Comparison of ENCODE assay signal across 8 cellular contexts in genomic region chr10:17805921-17806577, GRCh38. TPM values are rescaled to one million over a fixed set of nuclear protein-coding genes. Genes with fewer than 3 reads are reported as not detected.
DNase-seq lines count a peak whose midpoint lies in the region; ATAC-seq, FAIRE-seq and TF ChIP-seq lines count a peak whose summit lies in the region.

No MANE protein-coding gene starts in this region.

- TF ChIP-seq CTCF in K562 (IDR thresholded peaks at IDR 0.05 in 2 of 3, conservative IDR thresholded peaks at IDR 0.05 in 1 of 3; ENCODE audit: insufficient read depth in 2 of 3, low read depth in 1 of 3, low read length in 3 of 3), result peak; percentile 37 to 50 (median 45); a peak in 4 of 6 replicates
- TF ChIP-seq CTCF in tibial artery (IDR thresholded peaks at IDR 0.05), result no peak

- H4K20me1 ChIP-seq in K562 (replicated peaks; ENCODE audit: control insufficient read depth, insufficient read depth, low read length), result no peaks in the 10 kb centered on the region

- no peak overlapping the region for H3K4me3 Mint-ChIP-seq in activated naive CD4-positive, alpha-beta T cell treated with anti-CD3 and anti-CD28 coated beads for 36 hours
- H3K4me3 Mint-ChIP-seq in activated naive CD4-positive, alpha-beta T cell treated with anti-CD3 and anti-CD28 coated beads, Interleukin-2, amount 10 ng/mL, durations not matched to agents 7 days and 5 days, result no peak overlapping the region
- no peak overlapping the region for H3K4me3 Mint-ChIP-seq in stimulated activated effector memory CD8-positive, alpha-beta T cell treated with anti-CD3 and anti-CD28 coated beads, Interleukin-12 subunit alpha, Interleukin-12 subunit beta, amount 100 ng/mL, for 72 hours

- H3K36me3 Mint-ChIP-seq in activated naive CD4-positive, alpha-beta T cell treated with anti-CD3 and anti-CD28 coated beads for 36 hours (ENCODE audit: low read depth), result no peaks in the 10 kb centered on the region
- H3K36me3 Mint-ChIP-seq in activated naive CD4-positive, alpha-beta T cell treated with anti-CD3 and anti-CD28 coated beads, Interleukin-2, amount 10 ng/mL, durations not matched to agents 7 days and 5 days, result no peaks in the 10 kb centered on the region
- H3K36me3 Mint-ChIP-seq in stimulated activated effector memory CD8-positive, alpha-beta T cell treated with anti-CD3 and anti-CD28 coated beads, Interleukin-12 subunit alpha, Interleukin-12 subunit beta, amount 100 ng/mL, for 72 hours, result no peaks in the 10 kb centered on the region

- no peak overlapping the region for H3K9ac ChIP-seq in K562 (ENCODE audit: insufficient read depth in 1 of 2, low read depth in 2 of 2, low read length in 2 of 2)

- no peak overlapping the region for H3K27ac ChIP-seq in K562 (ENCODE audit: extremely low read depth, low read depth, low read length)
- no peak overlapping the region for H3K27ac ChIP-seq in tibial artery

- no peaks in the 10 kb centered on the region for H3K9me3 ChIP-seq in K562 (replicated peaks; ENCODE audit: control insufficient read depth, insufficient read depth, low read depth, low read length)
- no peaks in the 10 kb centered on the region for H3K9me3 ChIP-seq in tibial artery

- H3K4me2 ChIP-seq in K562 (ENCODE audit: insufficient read depth, low read length), result no peak overlapping the region

- H3K4me1 ChIP-seq in K562 (replicated peaks in 1 of 2; ENCODE audit: control insufficient read depth in 2 of 2, insufficient read depth in 2 of 2, low read length in 2 of 2) (no peaks in the 10 kb centered on the region; a peak in 2 of 5 replicates), tibial artery (no peaks in the 10 kb centered on the region)

- WGBS in K562 (ENCODE audit: insufficient coverage, low coverage, missing lambda C conversion rate), result 8% methylated on average over 7 of the region's 7 CpGs

- in situ Hi-C loops in K562 (cut with MboI), result no loop called here

- H3K27me3 ChIP-seq in K562 (ENCODE audit: control insufficient read depth in 2 of 2, insufficient read depth in 2 of 2, low read length in 2 of 2) (peaks cover 11 to 38% of the 10 kb centered on the region in 2 experiments; a peak in 4 of 5 replicates), tibial artery (no peaks in the 10 kb centered on the region)

- H3K27ac Mint-ChIP-seq in activated naive CD4-positive, alpha-beta T cell treated with anti-CD3 and anti-CD28 coated beads for 36 hours, result no peak overlapping the region
- no peak overlapping the region for H3K27ac Mint-ChIP-seq in activated naive CD4-positive, alpha-beta T cell treated with anti-CD3 and anti-CD28 coated beads, Interleukin-2, amount 10 ng/mL, durations not matched to agents 7 days and 5 days
- no peak overlapping the region for H3K27ac Mint-ChIP-seq in stimulated activated effector memory CD8-positive, alpha-beta T cell treated with anti-CD3 and anti-CD28 coated beads, Interleukin-12 subunit alpha, Interleukin-12 subunit beta, amount 100 ng/mL, for 72 hours

- H3K27me3 Mint-ChIP-seq in activated naive CD4-positive, alpha-beta T cell treated with anti-CD3 and anti-CD28 coated beads for 36 hours (ENCODE audit: low read depth), result peaks cover 11% of the 10 kb centered on the region
- peaks cover 23% of the 10 kb centered on the region for H3K27me3 Mint-ChIP-seq in activated naive CD4-positive, alpha-beta T cell treated with anti-CD3 and anti-CD28 coated beads, Interleukin-2, amount 10 ng/mL, durations not matched to agents 7 days and 5 days

- no peak overlapping the region for H2AFZ ChIP-seq in K562 (ENCODE audit: low read depth, low read length)

- TF ChIP-seq EP300 in K562 (IDR thresholded peaks at IDR 0.05; ENCODE audit: low read length), result no peak

- no peak for TF ChIP-seq POLR2A in K562 (conservative IDR thresholded peaks at IDR 0.05)
- TF ChIP-seq POLR2A in GM12891 (IDR thresholded peaks at IDR 0.05; ENCODE audit: low read depth, low read length), result no peak

- CTCF ChIA-PET in activated naive CD4-positive, alpha-beta T cell treated with anti-CD3 and anti-CD28 coated beads for 36 hours (lab: Charles Lee), result no interaction called here
- CTCF ChIA-PET in activated naive CD4-positive, alpha-beta T cell treated with anti-CD3 and anti-CD28 coated beads, Interleukin-2, amount 10 ng/mL, durations not matched to agents 7 days and 5 days (lab: Charles Lee), result no interaction called here
- CTCF ChIA-PET in K562 (lab: Yijun Ruan, JAX; ENCODE audit: low intra/inter-chr PET ratio), result no interaction called here

- TF ChIP-seq RAD21 in K562 (CRISPR knock-in tag; conservative IDR thresholded peaks at IDR 0.05 in 1 of 2, IDR thresholded peaks at IDR 0.05 in 1 of 2), result peak in 1 of 2 experiments; percentile 35; a peak in 2 of 4 replicates

- ATAC-seq in HG02973 (IDR thresholded peaks at IDR 0.05; ENCODE audit: unreplicated experiment) (peak; percentile 58), K562 (peak; percentile 81)
- peak; percentile 78 for ATAC-seq in stimulated activated effector memory CD8-positive, alpha-beta T cell treated with anti-CD3 and anti-CD28 coated beads, Interleukin-12 subunit alpha, Interleukin-12 subunit beta, amount 100 ng/mL, for 72 hours

- H3K79me2 ChIP-seq in K562 (ENCODE audit: control insufficient read depth, insufficient read depth, low read length), result no peaks in the 10 kb centered on the region

- intact Hi-C loops in activated naive CD4-positive, alpha-beta T cell treated with anti-CD3 and anti-CD28 coated beads for 36 hours (cut with micrococcal nuclease), result no loop called here
- intact Hi-C loops in K562 (cut with micrococcal nuclease), result loop anchor here (5.0 kb wide), 1 partner anchor 59 kb away; no protein-coding TSS in a partner anchor
- intact Hi-C loops in tibial artery (cut with DNase I; ENCODE audit: low total_unique reads), result no loop called here

- no TSS peak for BruUV-seq in K562 (replicated peaks; lab: Mats Ljungman, UMichigan)

- no peaks in the 10 kb centered on the region for H3K9me3 Mint-ChIP-seq in activated naive CD4-positive, alpha-beta T cell treated with anti-CD3 and anti-CD28 coated beads for 36 hours
- no peaks in the 10 kb centered on the region for H3K9me3 Mint-ChIP-seq in activated naive CD4-positive, alpha-beta T cell treated with anti-CD3 and anti-CD28 coated beads, Interleukin-2, amount 10 ng/mL, durations not matched to agents 7 days and 5 days
- no peaks in the 10 kb centered on the region for H3K9me3 Mint-ChIP-seq in stimulated activated effector memory CD8-positive, alpha-beta T cell treated with anti-CD3 and anti-CD28 coated beads, Interleukin-12 subunit alpha, Interleukin-12 subunit beta, amount 100 ng/mL, for 72 hours

- FAIRE-seq in K562 (lab: Jason Lieb, UNC), result no peak
- FAIRE-seq in GM12891 (lab: Jason Lieb, UNC), result no peak

- H3K36me3 ChIP-seq in K562 (ENCODE audit: control insufficient read depth, insufficient read depth, low read length) (no peaks in the 10 kb centered on the region), tibial artery (no peaks in the 10 kb centered on the region)

- H3K9me1 ChIP-seq in K562 (ENCODE audit: control insufficient read depth, insufficient read depth, low read length), result no peaks in the 10 kb centered on the region

- H3K4me1 Mint-ChIP-seq in activated naive CD4-positive, alpha-beta T cell treated with anti-CD3 and anti-CD28 coated beads for 36 hours (ENCODE audit: low read depth), result peaks cover 6% of the 10 kb centered on the region
- peaks cover 3% of the 10 kb centered on the region for H3K4me1 Mint-ChIP-seq in activated naive CD4-positive, alpha-beta T cell treated with anti-CD3 and anti-CD28 coated beads, Interleukin-2, amount 10 ng/mL, durations not matched to agents 7 days and 5 days
- peaks cover 14% of the 10 kb centered on the region for H3K4me1 Mint-ChIP-seq in stimulated activated effector memory CD8-positive, alpha-beta T cell treated with anti-CD3 and anti-CD28 coated beads, Interleukin-12 subunit alpha, Interleukin-12 subunit beta, amount 100 ng/mL, for 72 hours

- no peak overlapping the region for H3K4me3 ChIP-seq in K562
- H3K4me3 ChIP-seq in tibial artery, result no peak overlapping the region

- peak; percentile 23 for DNase-seq in activated naive CD4-positive, alpha-beta T cell treated with anti-CD3 and anti-CD28 coated beads for 36 hours
- DNase-seq in activated naive CD4-positive, alpha-beta T cell treated with anti-CD3 and anti-CD28 coated beads, Interleukin-2, amount 10 ng/mL, durations not matched to agents 7 days and 5 days, result no peak
- DNase-seq in K562 (ENCODE audit: extremely low read depth in 1 of 4, low spot score in 3 of 4), result peak in 1 of 4 experiments; percentile 32
- no peak for DNase-seq in stimulated activated effector memory CD8-positive, alpha-beta T cell treated with anti-CD3 and anti-CD28 coated beads, Interleukin-12 subunit alpha, Interleukin-12 subunit beta, amount 100 ng/mL, for 72 hours (ENCODE audit: low spot score in 2 of 2)
- no peak for DNase-seq in tibial artery
- no peak for DNase-seq in KG1 (lab: John Stamatoyannopoulos, UW)
- DNase-seq in GM12891 (ENCODE audit: insufficient read length, low spot score), result no peak

- POLR2A ChIA-PET in K562 (lab: Yijun Ruan, JAX), result no interaction called here

RNA-seq across cellular contexts. Expression of gene MRC1, which starts 3.1 kb away (rescaled TPM):
- total RNA-seq in activated naive CD4-positive, alpha-beta T cell treated with anti-CD3 and anti-CD28 coated beads for 36 hours, result under 1 TPM in 1 of 2 experiments, not detected in 1; 0.05 TPM
- total RNA-seq in K562 (2011; cell fraction: chromatin; rRNA removed; ENCODE audit: low replicate concordance), result not detected in 2 replicates
- total RNA-seq in K562 (2011; cell fraction: nucleolus; rRNA removed), result not detected in 2 replicates
- total RNA-seq in K562 (2011; cell fraction: nucleoplasm; rRNA removed), result not detected in 2 replicates
- total RNA-seq in K562 (2014; rRNA removed) (0.04 TPM in 1 of 2 replicates, not detected in the other), K562 (2014; rRNA removed; fragmentation: Illumina TruSeq; extraction: Trizol) (0.04 TPM in 1 of 2 replicates, not detected in the other), K562 (2015; rRNA removed; fragmentation: Illumina TruSeq; extraction: Trizol) (not detected in 2 replicates), K562 (2021) (0.18 and 0.20 TPM in 2 replicates)
- polyA plus RNA-seq in K562 (2011; rRNA removed) (not detected in 2 replicates), K562 (2014; fragmentation: Illumina TruSeq; extraction: Trizol) (0.01 and 0.03 TPM in 2 replicates), K562 (2014; fragmentation: Nextera tagmentation; extraction: Ambion mirVana) (under 1 TPM in 1 of 2 experiments, not detected in 1; 0.01 TPM), K562 (2014; rRNA removed) (0.08 TPM in 1 of 2 replicates, not detected in the other)
- polyA plus RNA-seq in K562 (2011; cell fraction: cytosol; rRNA removed), result 0.01 TPM in 2 replicates
- 0.01 TPM in 1 of 2 replicates, not detected in the other for polyA plus RNA-seq in K562 (2011; cell fraction: nucleus; rRNA removed)
- 0.01 TPM in 1 of 2 replicates, not detected in the other for polyA plus RNA-seq in K562 (2012)
- not detected in 2 replicates for polyA minus RNA-seq in K562 (2011; rRNA and poly(A)+ RNA removed)
- not detected in 2 replicates for polyA minus RNA-seq in K562 (2011; cell fraction: cytosol; rRNA and poly(A)+ RNA removed)
- polyA minus RNA-seq in K562 (2011; cell fraction: nucleus; rRNA and poly(A)+ RNA removed), result not detected in 2 replicates
- 0.03 TPM for polyA plus RNA-seq in GM12891 (2012; ENCODE audit: low read depth, missing spikeins)

RNA-seq across cellular contexts. Expression of gene TMEM236, which starts 54.0 kb away (rescaled TPM):
- total RNA-seq in activated naive CD4-positive, alpha-beta T cell treated with anti-CD3 and anti-CD28 coated beads for 36 hours, result not detected
- 0.05 and 0.37 TPM in 2 replicates for total RNA-seq in K562 (2011; cell fraction: chromatin; rRNA removed; ENCODE audit: low replicate concordance)
- 0.13 and 0.17 TPM in 2 replicates for total RNA-seq in K562 (2011; cell fraction: nucleolus; rRNA removed)
- total RNA-seq in K562 (2011; cell fraction: nucleoplasm; rRNA removed), result 0.23 and 0.37 TPM in 2 replicates
- total RNA-seq in K562 (2014; rRNA removed) (0.04 TPM in 1 of 2 replicates, not detected in the other), K562 (2014; rRNA removed; fragmentation: Illumina TruSeq; extraction: Trizol) (0.04 and 0.06 TPM in 2 replicates), K562 (2015; rRNA removed; fragmentation: Illumina TruSeq; extraction: Trizol) (0.04 and 0.08 TPM in 2 replicates), K562 (2021) (0.04 TPM in 2 replicates)
- polyA plus RNA-seq in K562 (2011; rRNA removed) (0.09 TPM in 1 of 2 replicates, not detected in the other), K562 (2014; fragmentation: Illumina TruSeq; extraction: Trizol) (0.08 and 0.09 TPM in 2 replicates), K562 (2014; fragmentation: Nextera tagmentation; extraction: Ambion mirVana) (not detected), K562 (2014; rRNA removed) (0.09 and 0.13 TPM in 2 replicates)
- polyA plus RNA-seq in K562 (2011; cell fraction: cytosol; rRNA removed), result 0.03 and 0.13 TPM in 2 replicates
- polyA plus RNA-seq in K562 (2011; cell fraction: nucleus; rRNA removed), result 0.03 and 0.11 TPM in 2 replicates
- 0.03 and 0.17 TPM in 2 replicates for polyA plus RNA-seq in K562 (2012)
- 0.04 and 0.12 TPM in 2 replicates for polyA minus RNA-seq in K562 (2011; rRNA and poly(A)+ RNA removed)
- not detected in 2 replicates for polyA minus RNA-seq in K562 (2011; cell fraction: cytosol; rRNA and poly(A)+ RNA removed)
- under 0.01 TPM in 1 of 2 replicates, not detected in the other for polyA minus RNA-seq in K562 (2011; cell fraction: nucleus; rRNA and poly(A)+ RNA removed)
- 0.01 TPM for polyA plus RNA-seq in GM12891 (2012; ENCODE audit: low read depth, missing spikeins)

Comparison
In these comparisons a context has a peak if more than half of its experiments do, and no peak if none do; other contexts are left out.
1. CTCF ChIP-seq: peak in K562 (3 of 3); none in tibial artery (0 of 2).
2. Peak in every context shown above with its lines, with median percentiles within 50 percentile points of each other: ATAC-seq.